26 cellular contexts compared by ENCODE assay signal in genomic region chr6:5188646-5189045, GRCh38.
DNase-seq lines count a peak whose midpoint lies in the region; ATAC-seq, FAIRE-seq and TF ChIP-seq lines count a peak whose summit lies in the region.
"Had no signal": no experiment of that assay in that cellular context is flagged by ENCODE, and none has a peak within 500 bp of the region (broad histone marks: within the 10 kb centered on the region; RNA-seq: fewer than 3 reads in every experiment).

No MANE protein-coding gene starts in this region.

- CTCF ChIA-PET in HepG2 (lab: Yijun Ruan, JAX; ENCODE audit: low intra/inter-chr PET ratio, low total read pairs): no interaction called here

- no peaks in the 10 kb centered on the region for H3K9me3 ChIP-seq in HepG2 (ENCODE audit: low read length)
- H3K9me3 ChIP-seq in right lobe of liver: no peaks in the 10 kb centered on the region
- no peaks in the 10 kb centered on the region for H3K9me3 ChIP-seq in T-helper 17 cell (ENCODE audit: control insufficient read depth, low read length, poor library complexity, severe bottlenecking)
- H3K9me3 ChIP-seq: BE2C, BLaER1 had no signal

- peaks cover 6% of the 10 kb centered on the region for H3K36me3 Mint-ChIP-seq in T-helper 17 cell (ENCODE audit: low read depth)

- TF ChIP-seq EP300 in HepG2 (IDR thresholded peaks at IDR 0.05; ENCODE audit: low read depth in 2 of 2, low read length in 2 of 2) (no peak), HepG2 (CRISPR knock-in tag; IDR thresholded peaks at IDR 0.05; ENCODE audit: borderline replicate concordance) (no peak)

- no peak for FAIRE-seq in HepG2 (lab: Jason Lieb, UNC)
- FAIRE-seq: A204.1, GM12878, GM12892, GM18507 had no signal

- intact Hi-C loops in HepG2 (cut with micrococcal nuclease; ENCODE audit: unreplicated experiment): no loop called here
- intact Hi-C loops in right lobe of liver (cut with DNase I): no loop called here

- no peak overlapping the region for H3K4me3 ChIP-seq in HepG2 (replicated peaks in 1 of 3; ENCODE audit: insufficient read depth in 1 of 3, low read depth in 2 of 3, low read length in 3 of 3)
- no peak overlapping the region for H3K4me3 ChIP-seq in right lobe of liver
- H3K4me3 ChIP-seq: BLaER1, GM12878 had no signal

- H3K27me3 ChIP-seq in HepG2 (ENCODE audit: control insufficient read depth in 1 of 2, insufficient read depth in 2 of 2, low read length in 2 of 2): no peaks in the 10 kb centered on the region
- H3K27me3 ChIP-seq in right lobe of liver: no peaks in the 10 kb centered on the region
- H3K27me3 ChIP-seq: BE2C, BLaER1 had no signal

- TF ChIP-seq CTCF in HepG2 (CRISPR knock-in tag; IDR thresholded peaks at IDR 0.05) (no peak), right lobe of liver (IDR thresholded peaks at IDR 0.05) (no peak)

- H3K27ac ChIP-seq in HepG2 (ENCODE audit: extremely low read length, insufficient read depth, low read length): no peak overlapping the region
- H3K27ac ChIP-seq in right lobe of liver: no peak overlapping the region
- H3K27ac ChIP-seq: BLaER1 had no signal

- 97% methylated on average over 3 of the region's 3 CpGs for WGBS in HepG2 (ENCODE audit: low lambda C conversion rate)
- 91% methylated on average over 3 of the region's 3 CpGs for WGBS in right lobe of liver (ENCODE audit: insufficient coverage, low coverage, low lambda C conversion rate, missing lambda C conversion rate)

- peaks cover 2 to 18% of the 10 kb centered on the region in 2 experiments; a peak in 2 of 5 replicates for H3K36me3 ChIP-seq in HepG2 (replicated peaks in 1 of 2; ENCODE audit: control insufficient read depth in 1 of 2, insufficient read depth in 2 of 2, low read length in 2 of 2)
- no peaks in the 10 kb centered on the region for H3K36me3 ChIP-seq in right lobe of liver
- H3K36me3 ChIP-seq: BE2C, BLaER1 had no signal

- no peak for DNase-seq in HepG2 (ENCODE audit: low spot score)
- DNase-seq in right lobe of liver: no peak
- DNase-seq in T-helper 17 cell: no peak
- DNase-seq in activated naive CD4-positive, alpha-beta T cell (lab: John Stamatoyannopoulos, UW): no peak
- DNase-seq in stimulated activated CD4-positive, alpha-beta T cell treated with anti-CD3 and anti-CD28 coated beads, Interleukin-2, amount 100 ng/mL, for 24 hours: no peak
- DNase-seq: 8988T; ACHN; BE2C; C1 segment of cervical spinal cord; CD4-positive, alpha-beta memory T cell; CD4-positive, CD25-positive, alpha-beta regulatory T cell; CD8-positive, alpha-beta memory T cell; COR-L47; DMS 273 treated with DMSO at 0.1 percent for 48 hours; DMS153; DMS53; DMS79; DND-41; EL; GDM1 had no signal

- peaks cover 7% of the 10 kb centered on the region for H3K4me1 Mint-ChIP-seq in T-helper 17 cell
- H3K4me1 Mint-ChIP-seq: CD8-positive, alpha-beta memory T cell had no signal

- peaks cover 14% of the 10 kb centered on the region for H3K4me1 ChIP-seq in HepG2 (ENCODE audit: insufficient read depth, low read length)
- peaks cover 0 to 4% (median 0%) of the 10 kb centered on the region in 4 donors for H3K4me1 ChIP-seq in right lobe of liver
- H3K4me1 ChIP-seq: BE2C had no signal

- in situ Hi-C loops in HepG2 (cut with HindIII; ENCODE audit: extremely low pct_ligation_motif_present, low pct_unique_long_range_greater_than_20kb): no loop called here

- H2AFZ ChIP-seq in HepG2 (ENCODE audit: low read length): no peak overlapping the region

- no peak overlapping the region for H3K4me3 Mint-ChIP-seq in T-helper 17 cell
- H3K4me3 Mint-ChIP-seq: CD14-positive monocyte; CD4-positive, alpha-beta memory T cell; CD4-positive, CD25-positive, alpha-beta regulatory T cell; CD8-positive, alpha-beta memory T cell had no signal

- no peaks in the 10 kb centered on the region for H3K27me3 Mint-ChIP-seq in T-helper 17 cell
- H3K27me3 Mint-ChIP-seq: CD4-positive, alpha-beta memory T cell; CD4-positive, CD25-positive, alpha-beta regulatory T cell; CD8-positive, alpha-beta memory T cell had no signal

- POLR2A ChIA-PET in HepG2 (lab: Yijun Ruan, JAX): no interaction called here

- H3K9ac ChIP-seq in HepG2 (ENCODE audit: insufficient read depth, low read depth, low read length): no peak overlapping the region
- H3K9ac ChIP-seq: BLaER1 had no signal

- TF ChIP-seq POLR2A in HepG2 (IDR thresholded peaks at IDR 0.05; ENCODE audit: insufficient read depth in 1 of 2, low read depth in 2 of 2, low read length in 2 of 2): no peak
- TF ChIP-seq POLR2A in right lobe of liver (IDR thresholded peaks at IDR 0.05): no peak

- H3K79me2 ChIP-seq in HepG2 (ENCODE audit: insufficient read depth, low read length): no peaks in the 10 kb centered on the region

- peak overlapping the region; percentile 37 for H3K27ac Mint-ChIP-seq in T-helper 17 cell
- H3K27ac Mint-ChIP-seq: CD4-positive, alpha-beta memory T cell; CD4-positive, CD25-positive, alpha-beta regulatory T cell had no signal

- ATAC-seq in HepG2: no peak
- no peak for ATAC-seq in right lobe of liver
- ATAC-seq in T-helper 17 cell: no peak
- ATAC-seq: GM12878 had no signal

- no peaks in the 10 kb centered on the region for H4K20me1 ChIP-seq in HepG2 (ENCODE audit: insufficient read depth, low read length)

- TF ChIP-seq RAD21 in HepG2 (CRISPR knock-in tag; IDR thresholded peaks at IDR 0.05): no peak

- H3K4me2 ChIP-seq in HepG2 (ENCODE audit: low read depth, low read length): no peak overlapping the region
- H3K4me2 ChIP-seq: BLaER1 had no signal

- BruUV-seq in HepG2 (replicated peaks; lab: Mats Ljungman, UMichigan): no TSS peak

TF ChIP-seq in HepG2, 621 proteins besides CTCF, POLR2A, EP300 and RAD21:
- TF ChIP-seq CEBPB (IDR thresholded peaks at IDR 0.05; ENCODE audit: borderline replicate concordance, low read depth, low read length) (no peak), CEBPG (CRISPR knock-in tag; IDR thresholded peaks at IDR 0.05) (0 out of 2 replicates have a peak, but pooled peaks have one; percentile 6)
